11 cellular contexts compared by ENCODE assay signal in the genomic region with DNA sequence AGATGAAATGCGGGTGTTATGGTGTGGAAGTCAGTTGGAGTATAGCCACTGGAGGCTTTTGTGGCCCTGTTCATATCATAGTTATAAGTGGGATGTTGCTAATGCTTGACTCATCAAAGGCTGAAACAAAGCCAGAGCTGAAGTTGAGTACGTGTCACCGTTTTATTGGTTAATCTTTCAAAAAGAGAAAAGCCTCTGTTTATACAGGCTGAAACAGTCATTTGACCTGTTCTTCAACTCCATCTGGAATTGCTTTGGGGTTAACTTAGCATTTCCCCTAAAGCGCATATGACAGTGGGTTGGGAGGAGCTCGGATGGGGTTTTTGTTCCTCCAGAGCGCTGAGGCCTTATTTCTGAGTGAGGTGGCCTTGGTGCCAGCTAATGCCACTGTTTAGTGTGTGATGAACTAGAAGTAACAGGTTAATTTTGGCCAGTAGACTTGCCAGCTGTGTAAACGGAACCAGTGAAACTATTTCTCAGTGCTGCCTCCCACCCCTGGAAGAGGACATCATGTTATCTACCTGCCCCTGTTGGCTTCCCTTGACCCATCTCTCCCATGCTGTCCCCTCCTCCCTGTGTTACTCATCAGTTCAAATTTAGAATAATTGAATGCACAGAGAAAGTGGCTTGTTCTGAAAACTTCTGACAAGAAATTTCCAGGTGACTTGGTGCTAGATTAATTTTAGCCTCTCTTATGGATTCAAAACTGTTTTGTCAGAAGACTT. TPM values are rescaled to one million over a fixed set of nuclear protein-coding genes. Genes with fewer than 3 reads are reported as not detected.
A peak's percentile ranks its signal among the peaks of the same experiment; 100 is the strongest.
DNase-seq lines count a peak whose midpoint lies in the region; ATAC-seq, FAIRE-seq and TF ChIP-seq lines count a peak whose summit lies in the region.
"Had no signal": no experiment of that assay in that cellular context is flagged by ENCODE, and none has a peak within 500 bp of the region (broad histone marks: within the 10 kb centered on the region; RNA-seq: fewer than 3 reads in every experiment).

No MANE protein-coding gene starts in this region.

- peaks cover 2% of the 10 kb centered on the region for H3K27me3 Mint-ChIP-seq in dendritic cell treated with granulocyte-macrophage colony-stimulating factor and Interleukin-4, amounts not matched to agents 40 ng/mL and 50 ng/mL, for 4 days
- H3K27me3 Mint-ChIP-seq: activated B cell treated with CpG ODN at 0.5 μM for 24 hours; naive B cell; stimulated activated memory B cell treated with anti-CD40 and anti-IgM and Interleukin-4, amounts not matched to agents 10 μg/mL and 1 μg/mL and 100 μg/mL, for 72 hours had no signal

- intact Hi-C loops in dendritic cell treated with granulocyte-macrophage colony-stimulating factor and Interleukin-4, amounts not matched to agents 40 ng/mL and 50 ng/mL, for 4 days (cut with micrococcal nuclease): no loop called here

- DNase-seq in EL (peak; percentile 99), NCI-H2029 (lab: John Stamatoyannopoulos, UW) (peak; percentile 55), omental fat pad (ENCODE audit: low spot score) (no peak), GM12891 (ENCODE audit: insufficient read length, low spot score) (no peak), NCI-H345 treated with DMSO at 0.1 percent for 48 hours (lab: John Stamatoyannopoulos, UW; ENCODE audit: unreplicated experiment) (no peak), Ammon's horn (ENCODE audit: low spot score) (no peak)
- DNase-seq: activated B cell treated with CpG ODN at 0.5 μM for 24 hours, naive B cell had no signal

- no peak overlapping the region for H3K4me3 Mint-ChIP-seq in dendritic cell treated with granulocyte-macrophage colony-stimulating factor and Interleukin-4, amounts not matched to agents 40 ng/mL and 50 ng/mL, for 4 days
- H3K4me3 Mint-ChIP-seq: activated B cell treated with CpG ODN at 0.5 μM for 24 hours; stimulated activated memory B cell treated with anti-CD40 and anti-IgM and Interleukin-4, amounts not matched to agents 10 μg/mL and 1 μg/mL and 100 μg/mL, for 72 hours had no signal

- FAIRE-seq in GM12891 (lab: Jason Lieb, UNC): no peak

- peaks cover 45% of the 10 kb centered on the region for H3K4me1 Mint-ChIP-seq in dendritic cell treated with granulocyte-macrophage colony-stimulating factor and Interleukin-4, amounts not matched to agents 40 ng/mL and 50 ng/mL, for 4 days (ENCODE audit: low read depth)

- no peak for TF ChIP-seq CTCF in omental fat pad (IDR thresholded peaks at IDR 0.05)

- ATAC-seq in omental fat pad (ENCODE audit: low FRiP score) (peak; percentile 29), GM21576 (IDR thresholded peaks at IDR 0.05; ENCODE audit: unreplicated experiment) (no peak)
- ATAC-seq: stimulated activated memory B cell treated with anti-CD40 and anti-IgM and Interleukin-4, amounts not matched to agents 10 μg/mL and 1 μg/mL and 100 μg/mL, for 72 hours had no signal

- TF ChIP-seq POLR2A in GM12891 (IDR thresholded peaks at IDR 0.05; ENCODE audit: low read depth, low read length): no peak

- H3K36me3 Mint-ChIP-seq in dendritic cell treated with granulocyte-macrophage colony-stimulating factor and Interleukin-4, amounts not matched to agents 40 ng/mL and 50 ng/mL, for 4 days (ENCODE audit: low read depth): peaks cover 76% of the 10 kb centered on the region

- peaks cover 16% of the 10 kb centered on the region for H3K9me3 Mint-ChIP-seq in dendritic cell treated with granulocyte-macrophage colony-stimulating factor and Interleukin-4, amounts not matched to agents 40 ng/mL and 50 ng/mL, for 4 days
- H3K9me3 Mint-ChIP-seq: activated B cell treated with CpG ODN at 0.5 μM for 24 hours; stimulated activated memory B cell treated with anti-CD40 and anti-IgM and Interleukin-4, amounts not matched to agents 10 μg/mL and 1 μg/mL and 100 μg/mL, for 72 hours had no signal

- H3K27ac Mint-ChIP-seq in dendritic cell treated with granulocyte-macrophage colony-stimulating factor and Interleukin-4, amounts not matched to agents 40 ng/mL and 50 ng/mL, for 4 days: peak overlapping the region; percentile 11
- H3K27ac Mint-ChIP-seq: activated B cell treated with CpG ODN at 0.5 μM for 24 hours; stimulated activated memory B cell treated with anti-CD40 and anti-IgM and Interleukin-4, amounts not matched to agents 10 μg/mL and 1 μg/mL and 100 μg/mL, for 72 hours had no signal

TF ChIP-seq in GM12891, 5 proteins besides CTCF, POLR2A, EP300 and RAD21:
- TF ChIP-seq SPI1 (IDR thresholded peaks at IDR 0.05; ENCODE audit: low read depth, low read length): no peak
- TF ChIP-seq POLR2AphosphoS5 (IDR thresholded peaks at IDR 0.05; ENCODE audit: low read depth, low read length): no peak
- TF ChIP-seq POU2F2 (IDR thresholded peaks at IDR 0.05; ENCODE audit: low read depth, low read length): no peak
- TF ChIP-seq PAX5 (IDR thresholded peaks at IDR 0.05; ENCODE audit: insufficient read depth, low read length, severe bottlenecking): no peak
- TF ChIP-seq TAF1 (IDR thresholded peaks at IDR 0.05; ENCODE audit: low read depth, low read length): no peak

RNA-seq across cellular contexts. Expression of a gene that starts 34.2 kb away (rescaled TPM):
- 10 to 100 TPM; 22.2 to 27.0 (median 25.4) TPM for total RNA-seq in omental fat pad
- polyA plus RNA-seq in GM12891 (2012; ENCODE audit: low read depth, missing spikeins): 6.9 TPM

Comparison
In these comparisons a context has a peak if more than half of its experiments do, and no peak if none do; other contexts are left out.
1. DNase-seq: peak in EL (single experiment) and NCI-H2029 (single experiment); none in omental fat pad (single experiment), GM12891 (single experiment), NCI-H345 treated with DMSO at 0.1 percent for 48 hours (single experiment) and Ammon's horn (single experiment).